Comparison of ENCODE assay signal across 10 cellular contexts in genomic region chr12:95859947-95860850, GRCh38. TPM values are rescaled to one million over a fixed set of nuclear protein-coding genes. Genes with fewer than 3 reads are reported as not detected.
A peak's percentile ranks its signal among the peaks of the same experiment; 100 is the strongest.
DNase-seq lines count a peak whose midpoint lies in the region; ATAC-seq and TF ChIP-seq lines count a peak whose summit lies in the region.
"Had no signal": no experiment of that assay in that cellular context is flagged by ENCODE, and none has a peak within 500 bp of the region (broad histone marks: within the 10 kb centered on the region; RNA-seq: fewer than 3 reads in every experiment).

No MANE protein-coding gene starts in this region.

- H3K18ac ChIP-seq in H9 (ENCODE audit: insufficient read length, low read depth, low read length): no peak overlapping the region

- H3K9ac ChIP-seq in H9 (ENCODE audit: extremely low read depth, insufficient read length, low read length) (peak overlapping the region; percentile 97), liver (ENCODE audit: low read depth in 1 of 2, low read length in 2 of 2) (no peak overlapping the region)

- no peak overlapping the region for H4K91ac ChIP-seq in H9 (ENCODE audit: insufficient read length, low read depth, low read length)

- H4K20me1 ChIP-seq in H9 (ENCODE audit: control insufficient read depth, insufficient read depth, insufficient read length): peaks cover 4% of the 10 kb centered on the region

- H3K9me3 Mint-ChIP-seq in H9: peaks cover 12 to 14% of the 10 kb centered on the region in 2 experiments

- H3K4me1 ChIP-seq in H9 (ENCODE audit: insufficient read depth, low read length) (0 out of 2 replicates have a peak, but pooled peaks cover 2% of the 10 kb centered on the region), ascending aorta (peaks cover 9 to 12% of the 10 kb centered on the region in 2 donors), liver (ENCODE audit: control insufficient read depth in 4 of 4, insufficient read depth in 4 of 4, low read length in 3 of 4) (peaks cover 5 to 22% (median 17%) of the 10 kb centered on the region in 4 donors)

- H2BK120ac ChIP-seq in H9 (ENCODE audit: low read depth, low read length, poor library complexity, severe bottlenecking): no peak overlapping the region

- H2AK5ac ChIP-seq in H9 (ENCODE audit: insufficient read length, low read length): no peak overlapping the region

- H3K4ac ChIP-seq in H9 (ENCODE audit: low read depth, low read length): no peak overlapping the region

- peaks cover 30% of the 10 kb centered on the region; the same call in 1 of the 2 replicates for H3K79me2 ChIP-seq in H9 (ENCODE audit: insufficient read depth, low read length)

- no peak overlapping the region for H2BK5ac ChIP-seq in H9 (ENCODE audit: insufficient read length, low read length)

- no peak for ATAC-seq in HG03139 (IDR thresholded peaks at IDR 0.05; ENCODE audit: unreplicated experiment)
- no peak for ATAC-seq in GM21723 (IDR thresholded peaks at IDR 0.05; ENCODE audit: unreplicated experiment)

- no peak overlapping the region for H2AFZ ChIP-seq in H9 (ENCODE audit: low read length)

- H3K14ac ChIP-seq in H9 (ENCODE audit: insufficient read depth, low read length): no peak overlapping the region

- peaks cover 34 to 43% (median 40%) of the 10 kb centered on the region in 3 experiments for H3K36me3 Mint-ChIP-seq in H9 (ENCODE audit: insufficient read depth in 1 of 3, low read depth in 3 of 3)

- H3K27ac Mint-ChIP-seq in H9: peak overlapping the region in 1 of 3 experiments; percentile 3; a peak in 1 of 7 replicates

- WGBS in H9 (ENCODE audit: extremely low coverage, insufficient read length, low lambda C conversion rate): no CpG with 5 or more reads among the region's 10 CpGs
- 54% methylated on average over 10 of the region's 10 CpGs for WGBS in liver

- H4K5ac ChIP-seq in H9 (ENCODE audit: insufficient read length, low read depth, low read length): no peak overlapping the region

- H3K27me3 Mint-ChIP-seq in H9 (ENCODE audit: low read depth): no peaks in the 10 kb centered on the region

- H2BK15ac ChIP-seq in H9 (ENCODE audit: low read depth, low read length): no peak overlapping the region

- no peak overlapping the region for H2BK12ac ChIP-seq in H9 (ENCODE audit: insufficient read length, low read depth, low read length)

- H3K4me2 ChIP-seq in H9 (ENCODE audit: insufficient read depth, insufficient read length, low read length): peak overlapping the region; percentile 84

- DNase-seq in H9 (no peak), ascending aorta (ENCODE audit: low spot score in 2 of 2) (no peak), NCI-H510A (lab: John Stamatoyannopoulos, UW) (no peak), dermis blood vessel endothelial cell (no peak)
- DNase-seq: activated T-cell treated with anti-CD3 and anti-CD28 coated beads, Interleukin-2, amount 50 U/mL, for 1 hour had no signal

- no peaks in the 10 kb centered on the region for H3K9me3 ChIP-seq in H9 (ENCODE audit: control insufficient read depth, low read depth, low read length)
- H3K9me3 ChIP-seq in ascending aorta: no peaks in the 10 kb centered on the region
- no peaks in the 10 kb centered on the region for H3K9me3 ChIP-seq in liver (ENCODE audit: control insufficient read depth in 4 of 4, low read length in 3 of 4)
- H3K9me3 ChIP-seq: neutrophil had no signal

- no peak overlapping the region for H3T11ph ChIP-seq in H9 (ENCODE audit: low read length)

- no peak overlapping the region for H3K23ac ChIP-seq in H9 (ENCODE audit: insufficient read length, low read depth, low read length)

- no peaks in the 10 kb centered on the region for H3K27me3 ChIP-seq in H9 (ENCODE audit: insufficient read depth, low read length)
- H3K27me3 ChIP-seq in ascending aorta: no peaks in the 10 kb centered on the region
- no peaks in the 10 kb centered on the region for H3K27me3 ChIP-seq in liver (ENCODE audit: control insufficient read depth in 4 of 4, insufficient read depth in 4 of 4, low read length in 3 of 4)

- H2BK20ac ChIP-seq in H9 (ENCODE audit: low read depth, low read length, poor library complexity, severe bottlenecking): no peak overlapping the region

- H3K56ac ChIP-seq in H9 (ENCODE audit: insufficient read length, low read depth, low read length): no peak overlapping the region

- peaks cover 3 to 4% of the 10 kb centered on the region in 2 experiments for H3K4me1 Mint-ChIP-seq in H9

- peaks cover 8% of the 10 kb centered on the region for H3K79me1 ChIP-seq in H9 (ENCODE audit: insufficient read depth, low read depth, low read length, poor library complexity, severe bottlenecking)

- no peak for TF ChIP-seq CTCF in 22Rv1 (IDR thresholded peaks at IDR 0.05)
- TF ChIP-seq CTCF in H9 (conservative IDR thresholded peaks at IDR 0.05): no peak
- no peak for TF ChIP-seq CTCF in ascending aorta (IDR thresholded peaks at IDR 0.05)
- TF ChIP-seq CTCF in liver (IDR thresholded peaks at IDR 0.05; ENCODE audit: low read depth, low read length, missing input control): no peak

- no peak overlapping the region for H4K8ac ChIP-seq in H9 (replicated peaks; ENCODE audit: insufficient read length, low read depth, low read length)

- H3K27ac ChIP-seq in 22Rv1: peak overlapping the region; percentile 79
- H3K27ac ChIP-seq in H9 (ENCODE audit: insufficient read length, low read depth, low read length): no peak overlapping the region
- no peak overlapping the region for H3K27ac ChIP-seq in ascending aorta
- peak overlapping the region; percentile 73 to 75 for H3K27ac ChIP-seq in liver (ENCODE audit: low read depth in 1 of 2, low read length in 2 of 2)

- H3K4me3 ChIP-seq in ascending aorta (peak overlapping the region; percentile 80 to 81), liver (ENCODE audit: low read depth in 1 of 3, low read length in 3 of 3) (peak overlapping the region; percentile 53 to 82 (median 66))

- intact Hi-C loops in ascending aorta (cut with DNase I): loop anchor here (1.0 kb wide), 1 partner anchor 312 kb away; no protein-coding TSS in a partner anchor

- H3K36me3 ChIP-seq in ascending aorta (peaks cover 21 to 27% of the 10 kb centered on the region in 2 donors), liver (ENCODE audit: control insufficient read depth in 4 of 4, insufficient read depth in 3 of 4, low read depth in 1 of 4, low read length in 3 of 4) (peaks cover 3 to 24% (median 12%) of the 10 kb centered on the region in 4 donors)

- H3K23me2 ChIP-seq in H9 (ENCODE audit: insufficient read length, low read depth, low read length, poor library complexity, severe bottlenecking): peaks cover 14% of the 10 kb centered on the region

- no peak overlapping the region for H3K4me3 Mint-ChIP-seq in H9

- TF ChIP-seq RAD21 in liver (IDR thresholded peaks at IDR 0.05): no peak

TF ChIP-seq in liver, 16 proteins besides CTCF, POLR2A, EP300 and RAD21:
- TF ChIP-seq FOXA1 (IDR thresholded peaks at IDR 0.05): no peak
- TF ChIP-seq, protein P1, sequence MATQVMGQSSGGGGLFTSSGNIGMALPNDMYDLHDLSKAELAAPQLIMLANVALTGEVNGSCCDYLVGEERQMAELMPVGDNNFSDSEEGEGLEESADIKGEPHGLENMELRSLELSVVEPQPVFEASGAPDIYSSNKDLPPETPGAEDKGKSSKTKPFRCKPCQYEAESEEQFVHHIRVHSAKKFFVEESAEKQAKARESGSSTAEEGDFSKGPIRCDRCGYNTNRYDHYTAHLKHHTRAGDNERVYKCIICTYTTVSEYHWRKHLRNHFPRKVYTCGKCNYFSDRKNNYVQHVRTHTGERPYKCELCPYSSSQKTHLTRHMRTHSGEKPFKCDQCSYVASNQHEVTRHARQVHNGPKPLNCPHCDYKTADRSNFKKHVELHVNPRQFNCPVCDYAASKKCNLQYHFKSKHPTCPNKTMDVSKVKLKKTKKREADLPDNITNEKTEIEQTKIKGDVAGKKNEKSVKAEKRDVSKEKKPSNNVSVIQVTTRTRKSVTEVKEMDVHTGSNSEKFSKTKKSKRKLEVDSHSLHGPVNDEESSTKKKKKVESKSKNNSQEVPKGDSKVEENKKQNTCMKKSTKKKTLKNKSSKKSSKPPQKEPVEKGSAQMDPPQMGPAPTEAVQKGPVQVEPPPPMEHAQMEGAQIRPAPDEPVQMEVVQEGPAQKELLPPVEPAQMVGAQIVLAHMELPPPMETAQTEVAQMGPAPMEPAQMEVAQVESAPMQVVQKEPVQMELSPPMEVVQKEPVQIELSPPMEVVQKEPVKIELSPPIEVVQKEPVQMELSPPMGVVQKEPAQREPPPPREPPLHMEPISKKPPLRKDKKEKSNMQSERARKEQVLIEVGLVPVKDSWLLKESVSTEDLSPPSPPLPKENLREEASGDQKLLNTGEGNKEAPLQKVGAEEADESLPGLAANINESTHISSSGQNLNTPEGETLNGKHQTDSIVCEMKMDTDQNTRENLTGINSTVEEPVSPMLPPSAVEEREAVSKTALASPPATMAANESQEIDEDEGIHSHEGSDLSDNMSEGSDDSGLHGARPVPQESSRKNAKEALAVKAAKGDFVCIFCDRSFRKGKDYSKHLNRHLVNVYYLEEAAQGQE (IDR thresholded peaks at IDR 0.05): peak; percentile 34
- TF ChIP-seq GABPA (IDR thresholded peaks at IDR 0.05 in 1 of 2, conservative IDR thresholded peaks at IDR 0.05 in 1 of 2): no peak
- TF ChIP-seq YY1 (IDR thresholded peaks at IDR 0.05): peak; percentile 23
TF ChIP-seq in liver: peak in this region for 2.

RNA-seq across cellular contexts. Expression of gene SNRPF, which starts 1.4 kb away (rescaled TPM):
- total RNA-seq in H9 (2021): 70.3 and 77.1 TPM in 2 replicates
- not detected for total RNA-seq in ascending aorta
- total RNA-seq in liver: 10 to 100 TPM in 1 of 2 donors, 1 to 10 TPM in 1; 5.4 to 10.5 TPM
- polyA plus RNA-seq in liver: 10 to 100 TPM; 14.3 to 35.9 TPM
- 14.5 and 15.4 TPM in 2 replicates for total RNA-seq in dermis blood vessel endothelial cell

Comparison
In these comparisons a context has a peak if more than half of its experiments do, and no peak if none do; other contexts are left out.
1. H3K27ac ChIP-seq: peak in 22Rv1 (single experiment) and liver (2 of 2); none in H9 (single experiment) and ascending aorta (0 of 2).